8 cellular contexts compared by ENCODE assay signal in genomic region chr16:84617068-84617630, GRCh38. TPM values are rescaled to one million over a fixed set of nuclear protein-coding genes. Genes with fewer than 3 reads are reported as not detected.
DNase-seq lines count a peak whose midpoint lies in the region; ATAC-seq and TF ChIP-seq lines count a peak whose summit lies in the region.

No MANE protein-coding gene starts in this region.

- H3K9me3 Mint-ChIP-seq in progenitor cell of endocrine pancreas (ENCODE audit: low read depth): no peaks in the 10 kb centered on the region

- DNase-seq in activated T-cell treated with anti-CD3 and anti-CD28 coated beads, Interleukin-2, amount 50 U/mL, for 1 hour: peak; percentile 64
- DNase-seq in fibroblast of villous mesenchyme (ENCODE audit: low read depth) (no peak), progenitor cell of endocrine pancreas (ENCODE audit: low spot score, unreplicated experiment) (no peak), middle frontal gyrus (ENCODE audit: extremely low spot score, low spot score) (no peak)

- peak overlapping the region; percentile 100 for H3K4me2 ChIP-seq in BLaER1

- TF ChIP-seq CTCF in fibroblast of villous mesenchyme (IDR thresholded peaks at IDR 0.05; ENCODE audit: insufficient read depth, low read depth, low read length) (no peak), progenitor cell of endocrine pancreas (IDR thresholded peaks at IDR 0.05; ENCODE audit: unreplicated experiment) (no peak)

- H3K36me3 ChIP-seq in BLaER1: no peaks in the 10 kb centered on the region; the same call in 1 of the 2 replicates

- H3K36me3 Mint-ChIP-seq in progenitor cell of endocrine pancreas (ENCODE audit: insufficient read depth): peaks cover 2% of the 10 kb centered on the region

- peak overlapping the region; percentile 62 for H3K27ac ChIP-seq in BLaER1

- ATAC-seq in GM19395 (IDR thresholded peaks at IDR 0.05; ENCODE audit: unreplicated experiment) (peak; percentile 41), HG03571 (IDR thresholded peaks at IDR 0.05; ENCODE audit: unreplicated experiment) (peak; percentile 24), HG03159 (IDR thresholded peaks at IDR 0.05; ENCODE audit: unreplicated experiment) (no peak)

- H3K27me3 ChIP-seq in BLaER1: peaks cover 19% of the 10 kb centered on the region

- peak overlapping the region; percentile 91 for H3K4me3 Mint-ChIP-seq in progenitor cell of endocrine pancreas (ENCODE audit: low read depth)

- H3K4me1 Mint-ChIP-seq in progenitor cell of endocrine pancreas (ENCODE audit: low read depth): peaks cover 11% of the 10 kb centered on the region

- peak overlapping the region; percentile 73 for H3K27ac Mint-ChIP-seq in progenitor cell of endocrine pancreas

- H3K9ac ChIP-seq in BLaER1: peak overlapping the region; percentile 81

- peaks cover 68% of the 10 kb centered on the region for H3K4me1 ChIP-seq in BLaER1

- H3K4me3 ChIP-seq in BLaER1 (peak overlapping the region; percentile 85), fibroblast of villous mesenchyme (ENCODE audit: low read depth, low read length) (peak overlapping the region; percentile 79)

- no peaks in the 10 kb centered on the region for H3K9me3 ChIP-seq in BLaER1

- peaks cover 36% of the 10 kb centered on the region; the same call in 1 of the 2 replicates for H4K20me1 ChIP-seq in BLaER1

- peaks cover 12% of the 10 kb centered on the region for H3K27me3 Mint-ChIP-seq in progenitor cell of endocrine pancreas

RNA-seq across cellular contexts. Expression of gene COTL1, which starts 0.7 kb away (rescaled TPM):
- 265 and 310 TPM in 2 replicates for total RNA-seq in fibroblast of villous mesenchyme
- 37.6 and 40.6 TPM in 2 replicates for total RNA-seq in progenitor cell of endocrine pancreas

RNA-seq across cellular contexts. Expression of gene KLHL36, which starts 31.2 kb away (rescaled TPM):
- total RNA-seq in fibroblast of villous mesenchyme: 66.7 and 71.7 TPM in 2 replicates
- 43.2 and 46.7 TPM in 2 replicates for total RNA-seq in progenitor cell of endocrine pancreas
